Comparison of ENCODE assay signal across 31 cellular contexts in genomic region chr4:107017681-107018321, GRCh38. TPM values are rescaled to one million over a fixed set of nuclear protein-coding genes. Genes with fewer than 3 reads are reported as not detected.
"Had no signal": no experiment of that assay in that cellular context is flagged by ENCODE, and none has a peak within 500 bp of the region (broad histone marks: within the 10 kb centered on the region; RNA-seq: fewer than 3 reads in every experiment).

No MANE protein-coding gene starts in this region.

- DNase-seq: activated CD4-positive, alpha-beta memory T cell treated with anti-CD3 and anti-CD28 coated beads for 36 hours; activated CD4-positive, alpha-beta T cell treated with anti-CD3 and anti-CD28 coated beads, Interleukin-2, amount 10 ng/mL, durations not matched to agents 24 days and 14 days; activated CD4-positive, CD25-positive, alpha-beta regulatory T cell treated with anti-CD3 and anti-CD28 coated beads, Interleukin-2, amount 50 U/mL, for 72 hours; activated CD8-positive, alpha-beta memory T cell treated with anti-CD3 and anti-CD28 coated beads, Interleukin-2, amount 50 U/mL, for 48 hours; activated gamma-delta T cell; activated naive CD4-positive, alpha-beta T cell treated with anti-CD3 and anti-CD28 coated beads, Interleukin-2, amount 10 ng/mL, durations not matched to agents 7 days and 5 days; activated naive CD8-positive, alpha-beta T cell treated with anti-CD3 and anti-CD28 coated beads, Interleukin-2, amount 10 ng/mL, durations not matched to agents 7 days and 5 days; activated T-cell treated with anti-CD3 and anti-CD28 coated beads, Interleukin-2, amount 50 U/mL, for 24 hours; dermis blood vessel endothelial cell; effector CD4-positive, alpha-beta T cell; hippocampal formation; kidney; left colon; mammary epithelial cell; naive B cell; nephron progenitor cell; pancreas; retina; sigmoid colon; spleen; stimulated activated naive CD8-positive, alpha-beta T cell treated with anti-CD3 and anti-CD28 coated beads, Interleukin-15, Interleukin-2, amounts not matched to agents 100 U/mL and 50 U/mL, for 24 hours; T-helper 9 cell had no signal

- H3K4me1 ChIP-seq: breast epithelium, gastroesophageal sphincter, pancreas, prostate gland, sigmoid colon, spleen had no signal

- H3K9me3 Mint-ChIP-seq: activated CD4-positive, alpha-beta memory T cell treated with anti-CD3 and anti-CD28 coated beads for 36 hours; activated CD4-positive, alpha-beta T cell treated with anti-CD3 and anti-CD28 coated beads, Interleukin-2, amount 10 ng/mL, durations not matched to agents 24 days and 14 days; activated naive CD4-positive, alpha-beta T cell treated with anti-CD3 and anti-CD28 coated beads, Interleukin-2, amount 10 ng/mL, durations not matched to agents 7 days and 5 days; activated naive CD8-positive, alpha-beta T cell treated with anti-CD3 and anti-CD28 coated beads, Interleukin-2, amount 10 ng/mL, durations not matched to agents 7 days and 5 days; activated T-cell treated with anti-CD3 and anti-CD28 coated beads, Interleukin-2, amount 50 U/mL, for 24 hours; mesothelial cell of epicardium; nephron progenitor cell had no signal

- H3K27me3 ChIP-seq: breast epithelium, gastroesophageal sphincter, neutrophil, pancreas, sigmoid colon, spleen had no signal

- H3K27ac Mint-ChIP-seq: activated CD4-positive, alpha-beta memory T cell treated with anti-CD3 and anti-CD28 coated beads for 36 hours; activated CD4-positive, alpha-beta T cell treated with anti-CD3 and anti-CD28 coated beads, Interleukin-2, amount 10 ng/mL, durations not matched to agents 24 days and 14 days; activated naive CD4-positive, alpha-beta T cell treated with anti-CD3 and anti-CD28 coated beads, Interleukin-2, amount 10 ng/mL, durations not matched to agents 7 days and 5 days; activated naive CD8-positive, alpha-beta T cell treated with anti-CD3 and anti-CD28 coated beads, Interleukin-2, amount 10 ng/mL, durations not matched to agents 7 days and 5 days; activated T-cell treated with anti-CD3 and anti-CD28 coated beads, Interleukin-2, amount 50 U/mL, for 24 hours; mesothelial cell of epicardium; naive B cell; nephron progenitor cell had no signal

- H3K27me3 Mint-ChIP-seq: activated CD4-positive, alpha-beta memory T cell treated with anti-CD3 and anti-CD28 coated beads for 36 hours; activated CD4-positive, alpha-beta T cell treated with anti-CD3 and anti-CD28 coated beads, Interleukin-2, amount 10 ng/mL, durations not matched to agents 24 days and 14 days; activated naive CD4-positive, alpha-beta T cell treated with anti-CD3 and anti-CD28 coated beads, Interleukin-2, amount 10 ng/mL, durations not matched to agents 7 days and 5 days; activated naive CD8-positive, alpha-beta T cell treated with anti-CD3 and anti-CD28 coated beads, Interleukin-2, amount 10 ng/mL, durations not matched to agents 7 days and 5 days; central memory CD8-positive, alpha-beta T cell; naive B cell had no signal

- H3K4me3 Mint-ChIP-seq: activated CD4-positive, alpha-beta memory T cell treated with anti-CD3 and anti-CD28 coated beads for 36 hours; activated CD4-positive, alpha-beta T cell treated with anti-CD3 and anti-CD28 coated beads, Interleukin-2, amount 10 ng/mL, durations not matched to agents 24 days and 14 days; activated naive CD4-positive, alpha-beta T cell treated with anti-CD3 and anti-CD28 coated beads, Interleukin-2, amount 10 ng/mL, durations not matched to agents 7 days and 5 days; activated naive CD8-positive, alpha-beta T cell treated with anti-CD3 and anti-CD28 coated beads, Interleukin-2, amount 10 ng/mL, durations not matched to agents 7 days and 5 days; activated T-cell treated with anti-CD3 and anti-CD28 coated beads, Interleukin-2, amount 50 U/mL, for 24 hours; central memory CD8-positive, alpha-beta T cell; mesothelial cell of epicardium; naive B cell; nephron progenitor cell had no signal

- H3K4me1 Mint-ChIP-seq: activated CD4-positive, alpha-beta T cell treated with anti-CD3 and anti-CD28 coated beads, Interleukin-2, amount 10 ng/mL, durations not matched to agents 24 days and 14 days; activated naive CD4-positive, alpha-beta T cell treated with anti-CD3 and anti-CD28 coated beads, Interleukin-2, amount 10 ng/mL, durations not matched to agents 7 days and 5 days; activated naive CD8-positive, alpha-beta T cell treated with anti-CD3 and anti-CD28 coated beads, Interleukin-2, amount 10 ng/mL, durations not matched to agents 7 days and 5 days; central memory CD8-positive, alpha-beta T cell; naive B cell; nephron progenitor cell had no signal

- ATAC-seq: gastroesophageal sphincter; left colon; pancreas; stimulated activated naive CD8-positive, alpha-beta T cell treated with anti-CD3 and anti-CD28 coated beads, Interleukin-15, Interleukin-2, amounts not matched to agents 100 U/mL and 50 U/mL, for 24 hours had no signal

- H3K27ac ChIP-seq: breast epithelium, epithelial cell of prostate, gastroesophageal sphincter, neutrophil, pancreas, prostate gland, sigmoid colon, spleen, thoracic aorta had no signal

- H3K4me3 ChIP-seq: breast epithelium, gastroesophageal sphincter, pancreas, prostate gland, sigmoid colon, spleen, thoracic aorta had no signal

- H3K9me3 ChIP-seq: breast epithelium, gastroesophageal sphincter, neutrophil, pancreas, prostate gland, sigmoid colon, spleen, thoracic aorta had no signal

- H3K36me3 Mint-ChIP-seq: activated CD4-positive, alpha-beta memory T cell treated with anti-CD3 and anti-CD28 coated beads for 36 hours; activated naive CD4-positive, alpha-beta T cell treated with anti-CD3 and anti-CD28 coated beads, Interleukin-2, amount 10 ng/mL, durations not matched to agents 7 days and 5 days; activated naive CD8-positive, alpha-beta T cell treated with anti-CD3 and anti-CD28 coated beads, Interleukin-2, amount 10 ng/mL, durations not matched to agents 7 days and 5 days; mesothelial cell of epicardium; naive B cell had no signal

- H3K36me3 ChIP-seq: breast epithelium, gastroesophageal sphincter, neutrophil, pancreas, prostate gland, sigmoid colon, spleen, thoracic aorta had no signal

RNA-seq across cellular contexts. Expression of gene DKK2, which starts 18.3 kb away (rescaled TPM):
- total RNA-seq: activated CD4-positive, alpha-beta memory T cell treated with anti-CD3 and anti-CD28 coated beads for 36 hours; activated CD4-positive, alpha-beta T cell treated with anti-CD3 and anti-CD28 coated beads, Interleukin-2, amount 10 ng/mL, durations not matched to agents 24 days and 14 days; activated naive CD8-positive, alpha-beta T cell treated with anti-CD3 and anti-CD28 coated beads, Interleukin-2, amount 10 ng/mL, durations not matched to agents 7 days and 5 days; dermis blood vessel endothelial cell; T-helper 1 cell treated with Interleukin-12 subunit alpha and Interleukin-12 subunit beta and Interleukin-4 antibody, amounts not matched to agents 30 ng/mL and 1 ng/mL, for 36 hours had no signal
- polyA plus RNA-seq: mammary epithelial cell had no signal
